ENCODE assay signal across 1 cellular context in the genomic region with DNA sequence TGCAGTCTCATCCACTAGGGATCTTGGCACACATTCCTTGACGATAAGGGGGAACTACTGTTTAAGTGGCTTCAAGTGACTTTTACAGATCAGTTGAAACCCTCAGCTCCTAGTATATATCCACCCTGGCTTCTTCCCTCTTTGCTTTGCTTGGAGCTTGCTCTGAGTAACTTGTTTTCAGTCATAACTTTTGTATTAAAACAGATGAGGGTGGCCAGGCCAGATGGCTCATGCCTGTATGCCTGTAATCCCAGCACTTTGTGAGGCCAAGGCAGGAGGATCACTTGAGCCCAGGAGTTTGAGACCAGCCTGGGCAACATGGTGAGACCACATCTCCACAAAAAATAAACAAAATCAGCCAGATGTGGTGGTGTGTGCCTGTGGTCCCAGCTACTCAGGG.
TF ChIP-seq lines count a peak whose summit lies in the region.

No MANE protein-coding gene starts in this region.

TF ChIP-seq in H1, 55 proteins besides CTCF, POLR2A, EP300 and RAD21:
- TF ChIP-seq KDM5A (IDR thresholded peaks at IDR 0.05; ENCODE audit: low read length) (no peak), RBBP5 (IDR thresholded peaks at IDR 0.05; ENCODE audit: borderline replicate concordance, low read depth, low read length) (no peak), TBP (IDR thresholded peaks at IDR 0.05; ENCODE audit: low read depth, low read length) (no peak), CHD1 (IDR thresholded peaks at IDR 0.05; ENCODE audit: low read depth, low read length) (no peak), NRF1 (IDR thresholded peaks at IDR 0.05; ENCODE audit: low read depth, low read length) (no peak), KDM4A (IDR thresholded peaks at IDR 0.05; ENCODE audit: low read depth, low read length, severe bottlenecking) (no peak), CHD2 (IDR thresholded peaks at IDR 0.05; ENCODE audit: low read length) (no peak), TAF1 (IDR thresholded peaks at IDR 0.05; ENCODE audit: low read depth, low read length) (no peak), MAX (IDR thresholded peaks at IDR 0.05) (no peak), MAFK (IDR thresholded peaks at IDR 0.05; ENCODE audit: low read depth, low read length) (no peak), NANOG (IDR thresholded peaks at IDR 0.05; ENCODE audit: insufficient read depth, low read depth, low read length, poor library complexity, severe bottlenecking) (no peak), JUND (IDR thresholded peaks at IDR 0.05; ENCODE audit: low read length) (no peak), RXRA (IDR thresholded peaks at IDR 0.05; ENCODE audit: insufficient read depth, low read depth, low read length) (no peak)
- TF ChIP-seq, protein P1, sequence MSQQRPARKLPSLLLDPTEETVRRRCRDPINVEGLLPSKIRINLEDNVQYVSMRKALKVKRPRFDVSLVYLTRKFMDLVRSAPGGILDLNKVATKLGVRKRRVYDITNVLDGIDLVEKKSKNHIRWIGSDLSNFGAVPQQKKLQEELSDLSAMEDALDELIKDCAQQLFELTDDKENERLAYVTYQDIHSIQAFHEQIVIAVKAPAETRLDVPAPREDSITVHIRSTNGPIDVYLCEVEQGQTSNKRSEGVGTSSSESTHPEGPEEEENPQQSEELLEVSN (IDR thresholded peaks at IDR 0.05) = no peak
TF ChIP-seq in H1: peak in this region for 0.
